8 cellular contexts compared by ENCODE assay signal in genomic region chr14:24188251-24189058, GRCh38. TPM values are rescaled to one million over a fixed set of nuclear protein-coding genes. Genes with fewer than 3 reads are reported as not detected.
DNase-seq lines count a peak whose midpoint lies in the region; ATAC-seq and TF ChIP-seq lines count a peak whose summit lies in the region.

TSS of gene IPO4 (minus strand) at chr14:24188816. CDS start at chr14:24188787, 29 bp downstream.

- no peaks in the 10 kb centered on the region for H3K27me3 ChIP-seq in mononuclear cell (ENCODE audit: insufficient read depth, low read length)

- no peak for TF ChIP-seq CTCF in epithelial cell of esophagus (IDR thresholded peaks at IDR 0.05; ENCODE audit: insufficient read depth, low read depth, low read length, missing control alignments)

- peak within 1 kb of the TSS; percentile 88 to 99 (median 95) for H3K27ac Mint-ChIP-seq in IgD-negative memory B cell

- H3K27me3 Mint-ChIP-seq in IgD-negative memory B cell: no peaks in the 10 kb centered on the region

- ATAC-seq in GM21529 (IDR thresholded peaks at IDR 0.05; ENCODE audit: unreplicated experiment): peak; percentile 85

- peaks cover 27% of the 10 kb centered on the region for H3K4me1 ChIP-seq in mononuclear cell (ENCODE audit: insufficient read depth, low read length)

- DNase-seq in DMS114 treated with DMSO at 0.1 percent for 48 hours (lab: John Stamatoyannopoulos, UW; ENCODE audit: unreplicated experiment): peak; percentile 65
- DNase-seq in OCI-M1 (lab: John Stamatoyannopoulos, UW): peak; percentile 96
- DNase-seq in activated T-cell treated with anti-CD3 and anti-CD28 coated beads for 24 hours (ENCODE audit: low read depth): peak; percentile 94
- DNase-seq in epithelial cell of esophagus (ENCODE audit: low read depth): peak; percentile 98
- peak; percentile 89 for DNase-seq in stimulated activated CD8-positive, alpha-beta memory T cell treated with anti-CD3 and anti-CD28 coated beads, Interleukin-2, amount 100 ng/mL, for 48 hours (ENCODE audit: low read depth in 2 of 2)

- H3K4me3 ChIP-seq in epithelial cell of esophagus (ENCODE audit: low read length): peak within 1 kb of the TSS; percentile 85
- H3K4me3 ChIP-seq in mononuclear cell (ENCODE audit: low read length): peak within 1 kb of the TSS; percentile 57

- H3K36me3 Mint-ChIP-seq in IgD-negative memory B cell: peaks cover 1% of the 10 kb centered on the region

- H3K9me3 Mint-ChIP-seq in IgD-negative memory B cell: no peaks in the 10 kb centered on the region

- H3K4me1 Mint-ChIP-seq in IgD-negative memory B cell: peaks cover 16 to 18% (median 17%) of the 10 kb centered on the region in 3 donors

- no peaks in the 10 kb centered on the region for H3K9me3 ChIP-seq in mononuclear cell (ENCODE audit: low read depth, low read length)

- H3K4me3 Mint-ChIP-seq in IgD-negative memory B cell: peak within 1 kb of the TSS; percentile 90 to 100 (median 96)

RNA-seq across cellular contexts. Expression of gene IPO4, which starts in this region (rescaled TPM):
- polyA plus RNA-seq in IgD-negative memory B cell: 15.8 TPM
- total RNA-seq in mononuclear cell: 13.3 TPM

Comparison
In these comparisons a context has a peak if more than half of its experiments do, and no peak if none do; other contexts are left out.
1. Peak in every context shown above with its lines: DNase-seq, ATAC-seq and H3K4me3 ChIP-seq.